In the genomic region with DNA sequence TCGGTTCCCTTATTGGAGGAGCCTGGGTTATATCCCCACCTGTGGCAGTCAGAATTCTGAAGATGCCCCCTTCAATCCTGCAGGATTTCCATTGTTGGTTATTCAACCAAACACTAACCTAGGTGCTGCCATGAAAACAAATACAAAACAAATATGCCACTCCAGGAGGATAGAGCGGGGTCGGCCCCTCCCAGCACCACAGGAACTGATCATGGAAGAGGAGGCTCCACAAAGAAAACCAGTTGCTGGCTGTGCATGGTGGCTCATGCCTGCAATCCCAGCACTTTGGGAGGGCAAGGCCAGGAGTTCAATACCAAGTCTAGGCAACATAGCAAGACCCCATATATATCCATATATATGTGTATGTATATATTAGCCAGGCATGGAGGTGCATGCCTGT, we compare ENCODE assay signal across 27 cellular contexts. TPM values are rescaled to one million over a fixed set of nuclear protein-coding genes. Genes with fewer than 3 reads are reported as not detected.
DNase-seq lines count a peak whose midpoint lies in the region; ATAC-seq, FAIRE-seq and TF ChIP-seq lines count a peak whose summit lies in the region.
"Had no signal": no experiment of that assay in that cellular context is flagged by ENCODE, and none has a peak within 500 bp of the region (broad histone marks: within the 10 kb centered on the region; RNA-seq: fewer than 3 reads in every experiment).

No MANE protein-coding gene starts in this region.

- in situ Hi-C loops in GM12878 (cut with MboI) = no loop called here

- RAD21 ChIA-PET in GM12878 (lab: Charles Lee; ENCODE audit: unreplicated experiment) = no interaction called here

- POLR2A ChIA-PET in GM12878 (lab: Charles Lee) = no interaction called here

- H3K9me3 ChIP-seq in MM.1S (replicated peaks; ENCODE audit: insufficient read depth, low read length) = no peaks in the 10 kb centered on the region
- peaks cover 3% of the 10 kb centered on the region; the same call in 1 of the 3 replicates for H3K9me3 ChIP-seq in GM12878 (replicated peaks; ENCODE audit: control insufficient read depth, insufficient read depth, low read length)
- H3K9me3 ChIP-seq in spleen = peaks cover 0 to 10% (median 6%) of the 10 kb centered on the region in 8 donors
- H3K9me3 ChIP-seq: A549 had no signal

- H3K4me1 ChIP-seq in MM.1S (ENCODE audit: low read length) (peaks cover 13% of the 10 kb centered on the region), GM12878 (ENCODE audit: control insufficient read depth, insufficient read depth, low read length) (peaks cover 9% of the 10 kb centered on the region), spleen (no peaks in the 10 kb centered on the region)
- H3K4me1 ChIP-seq: A549 had no signal

- BruUV-seq in GM12878 (replicated peaks; lab: Mats Ljungman, UMichigan) = no TSS peak

- no peak overlapping the region for H3K4me2 ChIP-seq in MM.1S (ENCODE audit: low read depth, low read length)
- no peak overlapping the region for H3K4me2 ChIP-seq in GM12878 (ENCODE audit: control insufficient read depth, insufficient read depth)
- H3K4me2 ChIP-seq: A549 had no signal

- H3F3A ChIP-seq in MM.1S (ENCODE audit: insufficient read depth, low read length) = no peaks in the 10 kb centered on the region

- peak; percentile 49 for DNase-seq in activated effector memory CD4-positive, alpha-beta T cell treated with anti-CD3 and anti-CD28 coated beads, Interleukin-2, amount 50 U/mL, for 16 hours
- DNase-seq in activated effector memory CD4-positive, alpha-beta T cell treated with Interleukin-2 at 50 U/mL for 16 hours = no peak
- no peak for DNase-seq in MM.1S
- DNase-seq in GM12878 (ENCODE audit: low read depth, low spot score) = no peak
- DNase-seq in spleen = peak; percentile 28
- no peak for DNase-seq in NCI-H1417 treated with DMSO at 0.1 percent for 48 hours (lab: John Stamatoyannopoulos, UW)
- no peak for DNase-seq in SHP77 (lab: John Stamatoyannopoulos, UW)
- DNase-seq: AML-193; CD8-positive, alpha-beta T cell; DMS79 treated with DMSO at 0.1 percent for 48 hours; GF-D8; GOT3; HCEC 1CT; IMR-90; KG1; NCI-H1092 treated with DMSO at 0.1 percent for 48 hours; NCI-H1436 treated with DMSO at 0.1 percent for 48 hours; NCI-H187 treated with DMSO at 0.1 percent for 48 hours; NCI-H446 treated with DMSO at 0.1 percent for 48 hours; NCI-H526; SHP77 treated with DMSO at 0.1 percent for 48 hours; T-helper 1 cell had no signal

- TF ChIP-seq POLR2A in GM12878 (IDR thresholded peaks at IDR 0.05; ENCODE audit: low read depth, low read length) = no peak
- no peak for TF ChIP-seq POLR2A in spleen (IDR thresholded peaks at IDR 0.05)

- 83% methylated on average over 3 of the region's 3 CpGs for WGBS in GM12878 (ENCODE audit: insufficient coverage, insufficient replicate concordance, low lambda C conversion rate, missing lambda C conversion rate)
- 85 to 99% (median 96%) methylated on average over 3 of the region's 3 CpGs for WGBS in spleen, 5 donors

- no peak for TF ChIP-seq RAD21 in GM12878 (IDR thresholded peaks at IDR 0.05; ENCODE audit: insufficient read depth, low read depth, low read length)

- ATAC-seq in GM12878 = no peak
- ATAC-seq: A549; CD8-positive, alpha-beta T cell; Panc1 had no signal

- H3K9ac ChIP-seq in MM.1S (ENCODE audit: low read length) = no peak overlapping the region
- H3K9ac ChIP-seq in GM12878 (ENCODE audit: control insufficient read depth, insufficient read depth, low read length) = no peak overlapping the region

- intact Hi-C loops in GM12878 (cut with micrococcal nuclease; ENCODE audit: unreplicated experiment) (no loop called here), spleen (cut with DNase I; ENCODE audit: low total_unique reads) (no loop called here)

- H3K36me3 ChIP-seq in MM.1S (replicated peaks; ENCODE audit: insufficient read depth, low read length) (no peaks in the 10 kb centered on the region), GM12878 (ENCODE audit: control insufficient read depth in 2 of 2, insufficient read depth in 2 of 2, low read length in 1 of 2) (no peaks in the 10 kb centered on the region), spleen (no peaks in the 10 kb centered on the region)

- SMC1A ChIA-PET in GM12878 (lab: Charles Lee; ENCODE audit: uncharacterized antibody, unreplicated experiment) = no interaction called here

- no peaks in the 10 kb centered on the region for H3K27me3 ChIP-seq in MM.1S (replicated peaks; ENCODE audit: insufficient read depth, low read length)
- H3K27me3 ChIP-seq in GM12878 (replicated peaks in 1 of 2; ENCODE audit: control insufficient read depth in 2 of 2, insufficient read depth in 2 of 2, low read length in 1 of 2) = no peaks in the 10 kb centered on the region
- peaks cover 0 to 24% (median 0%) of the 10 kb centered on the region in 7 donors for H3K27me3 ChIP-seq in spleen (replicated peaks in 1 of 7)

- no peak for FAIRE-seq in GM12878 (lab: Jason Lieb, UNC)
- FAIRE-seq: A549 had no signal

- H3K79me2 ChIP-seq in MM.1S (ENCODE audit: low read length) = no peaks in the 10 kb centered on the region
- no peaks in the 10 kb centered on the region for H3K79me2 ChIP-seq in GM12878 (ENCODE audit: control insufficient read depth, insufficient read depth, low read length)

- CTCF ChIA-PET in GM12878 (lab: Yijun Ruan, JAX) = interaction anchor here (0.7 kb wide), 1 partner anchor 581 kb away, joined by 3 read pairs; no protein-coding TSS in a partner anchor

- TF ChIP-seq EP300 in GM12878 (IDR thresholded peaks at IDR 0.05; ENCODE audit: borderline replicate concordance in 1 of 2, control insufficient read depth in 1 of 2, low read depth in 2 of 2, low read length in 2 of 2) = no peak

- H3K9me2 ChIP-seq in MM.1S (replicated peaks; ENCODE audit: insufficient read depth, low read length) = no peaks in the 10 kb centered on the region

- H4K20me1 ChIP-seq in MM.1S (ENCODE audit: insufficient read depth, low read length) = no peaks in the 10 kb centered on the region
- no peaks in the 10 kb centered on the region for H4K20me1 ChIP-seq in GM12878 (ENCODE audit: control insufficient read depth, insufficient read depth)

- H3K27ac ChIP-seq in MM.1S (ENCODE audit: low read length) = peak overlapping the region; percentile 46; the same call in 1 of the 2 replicates
- H3K27ac ChIP-seq in GM12878 (ENCODE audit: control insufficient read depth, insufficient read depth) = 0 out of 2 replicates have a peak overlapping the region, but pooled peaks have one; percentile 25
- H3K27ac ChIP-seq in spleen = no peak overlapping the region
- H3K27ac ChIP-seq: A549, C4-2B, RWPE1 had no signal

- H3K4me3 ChIP-seq in MM.1S (ENCODE audit: low read length) (no peak overlapping the region), GM12878 (no peak overlapping the region), spleen (no peak overlapping the region)
- H3K4me3 ChIP-seq: A549 had no signal

- H2AFZ ChIP-seq in MM.1S (ENCODE audit: low read length) = 0 out of 2 replicates have a peak overlapping the region, but pooled peaks have one; percentile 23
- peak overlapping the region; percentile 7; the same call in 1 of the 2 replicates for H2AFZ ChIP-seq in GM12878 (ENCODE audit: control insufficient read depth, low read depth, low read length)

- TF ChIP-seq CTCF in MM.1S (IDR thresholded peaks at IDR 0.05; ENCODE audit: low read length) (no peak), GM12878 (IDR thresholded peaks at IDR 0.05 in 2 of 3, conservative IDR thresholded peaks at IDR 0.05 in 1 of 3; ENCODE audit: control insufficient read depth in 2 of 3, extremely low read depth in 1 of 3, insufficient read depth in 1 of 3, low read depth in 3 of 3, low read length in 3 of 3) (no peak), spleen (IDR thresholded peaks at IDR 0.05 in 8 of 11, conservative IDR thresholded peaks at IDR 0.05 in 3 of 11) (no peak)

TF ChIP-seq in GM12878, 131 proteins besides CTCF, POLR2A, EP300 and RAD21:
- TF ChIP-seq STAT3 (IDR thresholded peaks at IDR 0.05; ENCODE audit: low read depth, low read length) = no peak

RNA-seq across cellular contexts. Expression of a gene that starts 13.2 kb away (rescaled TPM):
- not detected in 2 replicates for total RNA-seq in GM12878 (2013; cell fraction: nucleolus; rRNA removed)
- total RNA-seq in GM12878 (2014; rRNA removed) (not detected in 2 replicates), GM12878 (2014; rRNA removed; fragmentation: Illumina TruSeq; extraction: Trizol) (not detected in 2 replicates), GM12878 (2021) (not detected in 2 replicates), spleen (under 1 TPM in 4 of 7 donors, not detected in 3; 0.18 to 0.50 (median 0.33) TPM)
- polyA plus RNA-seq in GM12878 (2011; ENCODE audit: low read depth) = not detected
- polyA plus RNA-seq in GM12878 (2011; rRNA removed) (not detected in 2 replicates), GM12878 (2014; fragmentation: Illumina TruSeq; extraction: Trizol) (not detected in 2 replicates), GM12878 (2014; fragmentation: Nextera tagmentation; extraction: Ambion mirVana) (not detected), GM12878 (2014; rRNA removed) (not detected in 2 replicates), GM12878 (2016; fragmentation: Nextera tagmentation; extraction: Ambion mirVana) (not detected), spleen (under 1 TPM in 1 of 3 donors, not detected in 2; 0.15 TPM)
- polyA plus RNA-seq in GM12878 (2011; cell fraction: cytosol; rRNA removed) = not detected in 2 replicates
- polyA plus RNA-seq in GM12878 (2011; cell fraction: nucleus; rRNA removed) = not detected in 2 replicates
- not detected in 2 replicates for polyA plus RNA-seq in GM12878 (2012)
- polyA minus RNA-seq in GM12878 (2011; rRNA and poly(A)+ RNA removed) = not detected in 2 replicates
- polyA minus RNA-seq in GM12878 (2011; cell fraction: cytosol; rRNA and poly(A)+ RNA removed) = not detected in 2 replicates
- not detected in 2 replicates for polyA minus RNA-seq in GM12878 (2011; cell fraction: nucleus; rRNA and poly(A)+ RNA removed)
- total RNA-seq: CD8-positive, alpha-beta T cell; IMR-90; OCI-LY7 had no signal
- polyA plus RNA-seq: A549, IMR-90 had no signal

RNA-seq across cellular contexts. Expression of a gene that starts 21.8 kb away (rescaled TPM):
- total RNA-seq in GM12878 (2013; cell fraction: nucleolus; rRNA removed) = 61.4 and 63.7 TPM in 2 replicates
- total RNA-seq in GM12878 (2014; rRNA removed) = 201 and 216 TPM in 2 replicates
- total RNA-seq in GM12878 (2014; rRNA removed; fragmentation: Illumina TruSeq; extraction: Trizol) = 199 and 206 TPM in 2 replicates
- total RNA-seq in GM12878 (2021) = 172 and 174 TPM in 2 replicates
- 150 TPM for polyA plus RNA-seq in GM12878 (2011; ENCODE audit: low read depth)
- 305 and 346 TPM in 2 replicates for polyA plus RNA-seq in GM12878 (2011; rRNA removed)
- polyA plus RNA-seq in GM12878 (2011; cell fraction: cytosol; rRNA removed) = 311 and 333 TPM in 2 replicates
- polyA plus RNA-seq in GM12878 (2011; cell fraction: nucleus; rRNA removed) = 130 and 140 TPM in 2 replicates
- polyA plus RNA-seq in GM12878 (2012) = 152 and 158 TPM in 2 replicates
- 215 and 249 TPM in 2 replicates for polyA plus RNA-seq in GM12878 (2014; fragmentation: Illumina TruSeq; extraction: Trizol)
- 100 to 1,000 TPM; 441 to 564 TPM for polyA plus RNA-seq in GM12878 (2014; fragmentation: Nextera tagmentation; extraction: Ambion mirVana)
- 230 and 233 TPM in 2 replicates for polyA plus RNA-seq in GM12878 (2014; rRNA removed)
- polyA plus RNA-seq in GM12878 (2016; fragmentation: Nextera tagmentation; extraction: Ambion mirVana) = 100 to 1,000 TPM; 303 to 315 TPM
- polyA minus RNA-seq in GM12878 (2011; rRNA and poly(A)+ RNA removed) = 240 and 267 TPM in 2 replicates
- 56.8 and 64.5 TPM in 2 replicates for polyA minus RNA-seq in GM12878 (2011; cell fraction: cytosol; rRNA and poly(A)+ RNA removed)
- 47.9 and 67.7 TPM in 2 replicates for polyA minus RNA-seq in GM12878 (2011; cell fraction: nucleus; rRNA and poly(A)+ RNA removed)
- total RNA-seq in spleen = 100 to 1,000 TPM in 3 of 7 donors, 10 to 100 TPM in 4; 71.3 to 123 (median 82.6) TPM
- polyA plus RNA-seq in spleen = 100 to 1,000 TPM; 113 to 143 (median 115) TPM

Comparison
In these comparisons a context has a peak if more than half of its experiments do, and no peak if none do; other contexts are left out.
1. DNase-seq: peak in activated effector memory CD4-positive, alpha-beta T cell treated with anti-CD3 and anti-CD28 coated beads, Interleukin-2, amount 50 U/mL, for 16 hours (single experiment) and spleen (single experiment); none in activated effector memory CD4-positive, alpha-beta T cell treated with Interleukin-2 at 50 U/mL for 16 hours (single experiment), MM.1S (single experiment), GM12878 (single experiment), NCI-H1417 treated with DMSO at 0.1 percent for 48 hours (single experiment) and SHP77 (0 of 2).
2. H3K27ac ChIP-seq: peak in MM.1S (single experiment) and GM12878 (single experiment); none in spleen (0 of 8).